ENCODE assay signal across 25 cellular contexts in the genomic region with DNA sequence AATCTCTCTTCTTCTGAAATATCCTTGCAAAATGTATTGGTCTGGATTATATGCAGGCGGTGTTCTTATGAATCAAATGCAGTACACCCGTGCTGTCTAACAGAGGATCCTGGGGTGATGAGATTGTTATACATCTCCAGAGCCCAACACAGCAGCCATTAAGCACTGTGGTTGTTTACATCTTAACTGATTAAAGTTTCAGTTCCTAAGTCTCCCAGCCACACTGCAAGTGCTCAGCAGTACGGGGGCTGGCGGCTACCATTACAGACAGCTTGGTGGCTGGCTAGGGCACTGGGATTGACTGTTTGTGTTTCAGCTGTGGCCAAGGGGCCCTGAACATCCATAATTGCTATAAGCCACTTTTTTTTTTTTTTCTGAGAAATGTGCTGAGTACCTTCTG. TPM values are rescaled to one million over a fixed set of nuclear protein-coding genes. Genes with fewer than 3 reads are reported as not detected.
"Had no signal": no experiment of that assay in that cellular context is flagged by ENCODE, and none has a peak within 500 bp of the region (broad histone marks: within the 10 kb centered on the region; RNA-seq: fewer than 3 reads in every experiment).

No MANE protein-coding gene starts in this region.

- H3K36me3 ChIP-seq: adrenal gland, lower lobe of right lung, neutrophil, right lobe of liver had no signal

- H3K4me1 ChIP-seq: adrenal gland, lower lobe of right lung, parathyroid adenoma, testis had no signal

- ATAC-seq: left colon; lower lobe of right lung; natural killer cell treated with Interleukin-12 subunit alpha and Interleukin-12 subunit beta and Interleukin-15 and Interleukin-18, amount 100 ng/mL, for 72 hours; right lobe of liver had no signal

- H3K9me3 Mint-ChIP-seq: mesothelial cell of epicardium; natural killer cell treated with Interleukin-12 subunit alpha and Interleukin-12 subunit beta and Interleukin-15 and Interleukin-18, amount 100 ng/mL, for 72 hours had no signal

- H3K27me3 ChIP-seq: adrenal gland, neutrophil, right lobe of liver, testis had no signal

- H3K27ac Mint-ChIP-seq: mesothelial cell of epicardium; natural killer cell treated with Interleukin-12 subunit alpha and Interleukin-12 subunit beta and Interleukin-15 and Interleukin-18, amount 100 ng/mL, for 72 hours; type B pancreatic cell had no signal

- H3K9ac ChIP-seq: parathyroid adenoma had no signal

- H3K4me1 Mint-ChIP-seq: mesothelial cell of epicardium had no signal

- H3K9me3 ChIP-seq: adrenal gland, lower lobe of right lung, neutrophil, right lobe of liver, testis had no signal

- H3K36me3 Mint-ChIP-seq: mesothelial cell of epicardium; natural killer cell treated with Interleukin-12 subunit alpha and Interleukin-12 subunit beta and Interleukin-15 and Interleukin-18, amount 100 ng/mL, for 72 hours had no signal

- H3K27ac ChIP-seq: adrenal gland, lower lobe of right lung, neutrophil, parathyroid adenoma, right lobe of liver, testis had no signal

- H3K4me3 ChIP-seq: adrenal gland, lower lobe of right lung, right lobe of liver, testis had no signal

- H3K4me3 Mint-ChIP-seq: mesothelial cell of epicardium; natural killer cell treated with Interleukin-12 subunit alpha and Interleukin-12 subunit beta and Interleukin-15 and Interleukin-18, amount 100 ng/mL, for 72 hours; type B pancreatic cell had no signal

- DNase-seq: activated CD4-positive, alpha-beta T cell treated with anti-CD3 and anti-CD28 coated beads, Interleukin-2, amount 50 U/mL, for 1 hour; activated CD4-positive, CD25-positive, alpha-beta regulatory T cell treated with anti-CD3 and anti-CD28 coated beads, Interleukin-2, amount 50 U/mL, for 72 hours; activated CD8-positive, alpha-beta memory T cell treated with anti-CD3 and anti-CD28 coated beads for 24 hours; activated CD8-positive, alpha-beta memory T cell treated with anti-CD3 and anti-CD28 coated beads, Interleukin-2, amount 50 U/mL, for 48 hours; activated effector memory CD4-positive, alpha-beta T cell treated with anti-CD3 and anti-CD28 coated beads, Interleukin-2, amount 50 U/mL, for 16 hours; activated naive CD4-positive, alpha-beta T cell treated with anti-CD3 and anti-CD28 coated beads, Interleukin-2, amount 50 U/mL, for 16 hours; activated T-cell treated with anti-CD3 and anti-CD28 coated beads, Interleukin-2, amount 50 U/mL, for 48 hours; adrenal gland; effector CD4-positive, alpha-beta T cell; hypothalamus; islet precursor cell; left colon; lower lobe of right lung; right lobe of liver; small intestine; stimulated activated CD4-positive, alpha-beta T cell treated with anti-CD3 and anti-CD28 coated beads, Interleukin-15, amount 100 ng/mL, for 24 hours; stimulated activated CD4-positive, alpha-beta T cell treated with anti-CD3 and anti-CD28 coated beads, Interleukin-2, amount 100 ng/mL, for 48 hours; testis had no signal

RNA-seq across cellular contexts. Expression of gene UNC93A, which starts 7.1 kb away (rescaled TPM):
- total RNA-seq: adrenal gland; cerebellum; frontal cortex; lower lobe of right lung; mesothelial cell of epicardium; natural killer cell treated with Interleukin-12 subunit alpha and Interleukin-12 subunit beta and Interleukin-15 and Interleukin-18, amount 100 ng/mL, for 72 hours had no signal

RNA-seq across cellular contexts. Expression of gene TTLL2, which starts 26.7 kb away (rescaled TPM):
- total RNA-seq: adrenal gland; cerebellum; left colon; lower lobe of right lung; mesothelial cell of epicardium; natural killer cell treated with Interleukin-12 subunit alpha and Interleukin-12 subunit beta and Interleukin-15 and Interleukin-18, amount 100 ng/mL, for 72 hours; right lobe of liver had no signal
